ENCODE assay signal across 9 cellular contexts in genomic region chr10:97534746-97535367, GRCh38. TPM values are rescaled to one million over a fixed set of nuclear protein-coding genes. Genes with fewer than 3 reads are reported as not detected.
DNase-seq lines count a peak whose midpoint lies in the region; ATAC-seq and TF ChIP-seq lines count a peak whose summit lies in the region.
"Had no signal": no experiment of that assay in that cellular context is flagged by ENCODE, and none has a peak within 500 bp of the region (broad histone marks: within the 10 kb centered on the region; RNA-seq: fewer than 3 reads in every experiment).

No MANE protein-coding gene starts in this region.

- H3K4me1 Mint-ChIP-seq in activated CD4-positive, alpha-beta T cell treated with anti-CD3 and anti-CD28 coated beads, Interleukin-2, amount 10 ng/mL, durations not matched to agents 24 days and 14 days = no peaks in the 10 kb centered on the region

- intact Hi-C loops in activated CD4-positive, alpha-beta T cell treated with anti-CD3 and anti-CD28 coated beads, Interleukin-2, amount 10 ng/mL, durations not matched to agents 24 days and 14 days (cut with micrococcal nuclease) = loop anchor here (1.0 kb wide), 1 partner anchor 18 kb away; no protein-coding TSS in a partner anchor

- peak; percentile 51 for TF ChIP-seq CTCF in fibroblast of the aortic adventitia (IDR thresholded peaks at IDR 0.05; ENCODE audit: insufficient read depth, low read length)

- no peak overlapping the region for H3K27ac Mint-ChIP-seq in activated CD4-positive, alpha-beta T cell treated with anti-CD3 and anti-CD28 coated beads, Interleukin-2, amount 10 ng/mL, durations not matched to agents 24 days and 14 days

- ATAC-seq in HG03135 (IDR thresholded peaks at IDR 0.05; ENCODE audit: unreplicated experiment) (no peak), HG02938 (IDR thresholded peaks at IDR 0.05; ENCODE audit: unreplicated experiment) (no peak)

- DNase-seq in AML-193 (lab: John Stamatoyannopoulos, UW) = peak; percentile 8 to 23
- peak; percentile 34 for DNase-seq in H4 (ENCODE audit: low spot score)
- DNase-seq in activated CD4-positive, alpha-beta T cell treated with anti-CD3 and anti-CD28 coated beads, Interleukin-2, amount 10 ng/mL, durations not matched to agents 24 days and 14 days = peak; percentile 66
- no peak for DNase-seq in fibroblast of the aortic adventitia (ENCODE audit: low read depth)
- peak; percentile 36 for DNase-seq in stimulated activated CD4-positive, alpha-beta T cell treated with anti-CD3 and anti-CD28 coated beads, Interleukin-12 subunit alpha, Interleukin-12 subunit beta, amount 100 ng/mL, for 4 hours
- no peak for DNase-seq in NCI-H345 treated with DMSO at 0.1 percent for 48 hours (lab: John Stamatoyannopoulos, UW; ENCODE audit: unreplicated experiment)

- no peak overlapping the region for H3K4me3 Mint-ChIP-seq in activated CD4-positive, alpha-beta T cell treated with anti-CD3 and anti-CD28 coated beads, Interleukin-2, amount 10 ng/mL, durations not matched to agents 24 days and 14 days

- no peaks in the 10 kb centered on the region for H3K36me3 Mint-ChIP-seq in activated CD4-positive, alpha-beta T cell treated with anti-CD3 and anti-CD28 coated beads, Interleukin-2, amount 10 ng/mL, durations not matched to agents 24 days and 14 days (ENCODE audit: low read depth)

- H3K27me3 Mint-ChIP-seq in activated CD4-positive, alpha-beta T cell treated with anti-CD3 and anti-CD28 coated beads, Interleukin-2, amount 10 ng/mL, durations not matched to agents 24 days and 14 days = peaks cover 2% of the 10 kb centered on the region

- H3K4me3 ChIP-seq in fibroblast of the aortic adventitia (ENCODE audit: low read depth, low read length) = no peak overlapping the region
- H3K4me3 ChIP-seq: HAP-1 had no signal

- no peaks in the 10 kb centered on the region for H3K9me3 Mint-ChIP-seq in activated CD4-positive, alpha-beta T cell treated with anti-CD3 and anti-CD28 coated beads, Interleukin-2, amount 10 ng/mL, durations not matched to agents 24 days and 14 days

RNA-seq across cellular contexts. Expression of gene UBTD1, which starts 36.1 kb away (rescaled TPM):
- 9.6 and 10.6 TPM in 2 replicates for total RNA-seq in H4 (2014; rRNA removed; shearing (Covaris generic))
- 1.8 and 2.1 TPM in 2 replicates for total RNA-seq in activated CD4-positive, alpha-beta T cell treated with anti-CD3 and anti-CD28 coated beads, Interleukin-2, amount 10 ng/mL, durations not matched to agents 24 days and 14 days
- 22.1 and 35.2 TPM in 2 replicates for total RNA-seq in fibroblast of the aortic adventitia (ENCODE audit: low replicate concordance)

RNA-seq across cellular contexts. Expression of gene MMS19, which starts 36.6 kb away (rescaled TPM):
- total RNA-seq in H4 (2014; rRNA removed; shearing (Covaris generic)) = 94.0 and 107 TPM in 2 replicates
- total RNA-seq in activated CD4-positive, alpha-beta T cell treated with anti-CD3 and anti-CD28 coated beads, Interleukin-2, amount 10 ng/mL, durations not matched to agents 24 days and 14 days = 100 and 103 TPM in 2 replicates
- total RNA-seq in fibroblast of the aortic adventitia (ENCODE audit: low replicate concordance) = 50.9 and 81.1 TPM in 2 replicates

RNA-seq across cellular contexts. Expression of gene ANKRD2, which starts 37.7 kb away (rescaled TPM):
- total RNA-seq in H4 (2014; rRNA removed; shearing (Covaris generic)) = 0.15 TPM in 1 of 2 replicates, not detected in the other
- not detected in 2 replicates for total RNA-seq in activated CD4-positive, alpha-beta T cell treated with anti-CD3 and anti-CD28 coated beads, Interleukin-2, amount 10 ng/mL, durations not matched to agents 24 days and 14 days
- 0.27 and 0.57 TPM in 2 replicates for total RNA-seq in fibroblast of the aortic adventitia (ENCODE audit: low replicate concordance)

RNA-seq across cellular contexts. Expression of gene HOGA1, which starts 49.3 kb away (rescaled TPM):
- total RNA-seq in H4 (2014; rRNA removed; shearing (Covaris generic)) = 0.97 and 1.3 TPM in 2 replicates
- not detected in 2 replicates for total RNA-seq in activated CD4-positive, alpha-beta T cell treated with anti-CD3 and anti-CD28 coated beads, Interleukin-2, amount 10 ng/mL, durations not matched to agents 24 days and 14 days
- total RNA-seq in fibroblast of the aortic adventitia (ENCODE audit: low replicate concordance) = 0.08 and 0.72 TPM in 2 replicates

RNA-seq across cellular contexts. Expression of gene C10orf62, which starts 54.7 kb away (rescaled TPM):
- not detected in 2 replicates for total RNA-seq in H4 (2014; rRNA removed; shearing (Covaris generic))
- total RNA-seq in activated CD4-positive, alpha-beta T cell treated with anti-CD3 and anti-CD28 coated beads, Interleukin-2, amount 10 ng/mL, durations not matched to agents 24 days and 14 days = not detected in 2 replicates
- total RNA-seq in fibroblast of the aortic adventitia (ENCODE audit: low replicate concordance) = not detected in 2 replicates

Comparison
In these comparisons a context has a peak if more than half of its experiments do, and no peak if none do; other contexts are left out.
1. DNase-seq: peak in AML-193 (2 of 2), H4 (single experiment), activated CD4-positive, alpha-beta T cell treated with anti-CD3 and anti-CD28 coated beads, Interleukin-2, amount 10 ng/mL, durations not matched to agents 24 days and 14 days (single experiment) and stimulated activated CD4-positive, alpha-beta T cell treated with anti-CD3 and anti-CD28 coated beads, Interleukin-12 subunit alpha, Interleukin-12 subunit beta, amount 100 ng/mL, for 4 hours (single experiment); none in fibroblast of the aortic adventitia (single experiment) and NCI-H345 treated with DMSO at 0.1 percent for 48 hours (single experiment).